9 cellular contexts compared by ENCODE assay signal in genomic region chr20:19786311-19786710, GRCh38. TPM values are rescaled to one million over a fixed set of nuclear protein-coding genes. Genes with fewer than 3 reads are reported as not detected.
DNase-seq lines count a peak whose midpoint lies in the region; ATAC-seq, FAIRE-seq and TF ChIP-seq lines count a peak whose summit lies in the region.
"Had no signal": no experiment of that assay in that cellular context is flagged by ENCODE, and none has a peak within 500 bp of the region (broad histone marks: within the 10 kb centered on the region; RNA-seq: fewer than 3 reads in every experiment).

No MANE protein-coding gene starts in this region.

- no peak for TF ChIP-seq CTCF in HL-60 (IDR thresholded peaks at IDR 0.05; ENCODE audit: insufficient read depth, low read length)
- TF ChIP-seq CTCF in fibroblast of villous mesenchyme (IDR thresholded peaks at IDR 0.05; ENCODE audit: insufficient read depth, low read depth, low read length), result no peak

- H3K27ac ChIP-seq in HL-60 (replicated peaks), result no peak overlapping the region

- H3K27me3 ChIP-seq in HL-60 (ENCODE audit: insufficient read depth, poor library complexity, severe bottlenecking) (no peaks in the 10 kb centered on the region), skeletal muscle satellite cell (ENCODE audit: control insufficient read depth, insufficient read depth, low read length) (no peaks in the 10 kb centered on the region)

- H3K36me3 ChIP-seq in skeletal muscle satellite cell (ENCODE audit: insufficient read depth, low read length), result no peaks in the 10 kb centered on the region

- H3K9ac ChIP-seq in skeletal muscle satellite cell (ENCODE audit: low read depth, low read length), result peak overlapping the region; percentile 58

- ATAC-seq in HG02588 (IDR thresholded peaks at IDR 0.05; ENCODE audit: unreplicated experiment) (no peak), HG03139 (IDR thresholded peaks at IDR 0.05; ENCODE audit: unreplicated experiment) (no peak), HG03520 (IDR thresholded peaks at IDR 0.05; ENCODE audit: unreplicated experiment) (no peak)

- H3K4me2 ChIP-seq in skeletal muscle satellite cell (ENCODE audit: low read length), result peak overlapping the region; percentile 10

- peaks cover 33% of the 10 kb centered on the region for H3K4me1 ChIP-seq in skeletal muscle satellite cell (ENCODE audit: control insufficient read depth, insufficient read depth, low read length)

- peak; percentile 5 to 35 for DNase-seq in HL-60 (ENCODE audit: low read depth in 1 of 2, low spot score in 1 of 2)
- peak; percentile 96 for DNase-seq in RCC 7860 (ENCODE audit: low spot score)
- DNase-seq in fibroblast of villous mesenchyme (ENCODE audit: low read depth), result peak; percentile 87
- no peak for DNase-seq in stimulated activated naive CD4-positive, alpha-beta T cell treated with Interleukin-2 at 50 U/mL for 16 hours (lab: John Stamatoyannopoulos, UW)
- DNase-seq: activated CD4-positive, alpha-beta T cell treated with anti-CD3 and anti-CD28 coated beads, Interleukin-2, amount 50 U/mL, for 1 hour had no signal

- H3K9me3 ChIP-seq in skeletal muscle satellite cell (replicated peaks; ENCODE audit: low read length), result no peaks in the 10 kb centered on the region

- FAIRE-seq in RCC 7860 (lab: Jason Lieb, UNC), result peak; percentile 96

- H3K4me3 ChIP-seq in HL-60 (replicated peaks; ENCODE audit: insufficient read depth, low read length), result no peak overlapping the region
- H3K4me3 ChIP-seq in fibroblast of villous mesenchyme (ENCODE audit: low read depth, low read length), result no peak overlapping the region
- no peak overlapping the region for H3K4me3 ChIP-seq in skeletal muscle satellite cell (ENCODE audit: low read length)

RNA-seq across cellular contexts. Expression of gene RIN2, which starts 28.3 kb away (rescaled TPM):
- 57.7 and 102 TPM in 2 replicates for total RNA-seq in fibroblast of villous mesenchyme
- 23.2 and 29.7 TPM in 2 replicates for total RNA-seq in skeletal muscle satellite cell (2012; rRNA removed)
